25 cellular contexts compared by ENCODE assay signal in genomic region chr18:63702660-63703059, GRCh38. TPM values are rescaled to one million over a fixed set of nuclear protein-coding genes. Genes with fewer than 3 reads are reported as not detected.
DNase-seq lines count a peak whose midpoint lies in the region; ATAC-seq and TF ChIP-seq lines count a peak whose summit lies in the region.
"Had no signal": no experiment of that assay in that cellular context is flagged by ENCODE, and none has a peak within 500 bp of the region (broad histone marks: within the 10 kb centered on the region; RNA-seq: fewer than 3 reads in every experiment).

Gene SERPINB11 (plus strand): TSS chr18:63702960. CDS start chr18:63710194, 7,234 bp downstream.

- intact Hi-C loops in esophagus squamous epithelium (cut with DNase I): no loop called here

- WGBS in esophagus squamous epithelium, 2 donors: 73 to 79% methylated on average over 2 of the region's 2 CpGs

- peak within 1 kb of the TSS; percentile 17 for H3K27ac Mint-ChIP-seq in endothelial cell (ENCODE audit: unreplicated experiment)
- no peak within 1 kb of the TSS for H3K27ac Mint-ChIP-seq in stimulated activated memory B cell treated with anti-CD40 and anti-IgM and Interleukin-4, amounts not matched to agents 10 μg/mL and 1 μg/mL and 100 μg/mL, for 72 hours

- H3K27me3 Mint-ChIP-seq in endothelial cell (ENCODE audit: unreplicated experiment): peaks cover 2% of the 10 kb centered on the region
- peaks cover 9% of the 10 kb centered on the region for H3K27me3 Mint-ChIP-seq in stimulated activated memory B cell treated with anti-CD40 and anti-IgM and Interleukin-4, amounts not matched to agents 10 μg/mL and 1 μg/mL and 100 μg/mL, for 72 hours

- TF ChIP-seq POLR2A in esophagus squamous epithelium (IDR thresholded peaks at IDR 0.05): no peak

- H3K9me3 Mint-ChIP-seq in endothelial cell (ENCODE audit: unreplicated experiment): no peaks in the 10 kb centered on the region
- peaks cover 2% of the 10 kb centered on the region for H3K9me3 Mint-ChIP-seq in stimulated activated memory B cell treated with anti-CD40 and anti-IgM and Interleukin-4, amounts not matched to agents 10 μg/mL and 1 μg/mL and 100 μg/mL, for 72 hours
- H3K9me3 Mint-ChIP-seq: CD4-positive, alpha-beta memory T cell had no signal

- peak within 1 kb of the TSS in 3 of 4 donors; percentile 14 to 34 (median 23) for H3K4me3 ChIP-seq in esophagus squamous epithelium
- H3K4me3 ChIP-seq: A549, GM23248 had no signal

- H3K27me3 ChIP-seq in esophagus squamous epithelium: no peaks in the 10 kb centered on the region

- H3K27ac ChIP-seq in esophagus squamous epithelium: peak within 1 kb of the TSS in 2 of 4 donors; percentile 28 to 60
- H3K27ac ChIP-seq: A549, GM23248 had no signal

- no peak for DNase-seq in NCI-H460 (ENCODE audit: extremely low read depth, low read depth)
- no peak for DNase-seq in endothelial cell (ENCODE audit: low spot score)
- DNase-seq in esophagus squamous epithelium (lab: John Stamatoyannopoulos, UW): no peak
- DNase-seq in GM03348 (ENCODE audit: low spot score): no peak
- DNase-seq in activated T-cell treated with anti-CD3 and anti-CD28 coated beads for 4 hours: no peak
- DNase-seq: 8988T; ACHN; AML-193; C1 segment of cervical spinal cord; Calu3; CD4-positive, alpha-beta memory T cell; COR-L47; DMS53; DMS79 treated with DMSO at 0.1 percent for 48 hours; GF-D8; GM23248; H7; HCEC 1CT had no signal

- H3K9me3 ChIP-seq in esophagus squamous epithelium: no peaks in the 10 kb centered on the region
- H3K9me3 ChIP-seq: A549 had no signal

- no peak within 1 kb of the TSS for H3K4me3 Mint-ChIP-seq in endothelial cell (ENCODE audit: unreplicated experiment)
- no peak within 1 kb of the TSS for H3K4me3 Mint-ChIP-seq in stimulated activated memory B cell treated with anti-CD40 and anti-IgM and Interleukin-4, amounts not matched to agents 10 μg/mL and 1 μg/mL and 100 μg/mL, for 72 hours
- H3K4me3 Mint-ChIP-seq: CD4-positive, alpha-beta memory T cell had no signal

- ATAC-seq in GM18511 (IDR thresholded peaks at IDR 0.05; ENCODE audit: unreplicated experiment): no peak
- ATAC-seq in stimulated activated memory B cell treated with anti-CD40 and anti-IgM and Interleukin-4, amounts not matched to agents 10 μg/mL and 1 μg/mL and 100 μg/mL, for 72 hours: no peak
- ATAC-seq: A549 had no signal

- TF ChIP-seq CTCF in endothelial cell (IDR thresholded peaks at IDR 0.05; ENCODE audit: unreplicated experiment) (no peak), esophagus squamous epithelium (IDR thresholded peaks at IDR 0.05) (no peak)

- H3K36me3 Mint-ChIP-seq in endothelial cell (ENCODE audit: low read depth, unreplicated experiment): no peaks in the 10 kb centered on the region
- H3K36me3 Mint-ChIP-seq in stimulated activated memory B cell treated with anti-CD40 and anti-IgM and Interleukin-4, amounts not matched to agents 10 μg/mL and 1 μg/mL and 100 μg/mL, for 72 hours: no peaks in the 10 kb centered on the region
- H3K36me3 Mint-ChIP-seq: CD4-positive, alpha-beta memory T cell had no signal

- H3K4me1 ChIP-seq in esophagus squamous epithelium: peaks cover 0 to 12% (median 0%) of the 10 kb centered on the region in 3 donors
- H3K4me1 ChIP-seq: A549 had no signal

- H3K4me1 Mint-ChIP-seq in endothelial cell (ENCODE audit: unreplicated experiment): peaks cover 13% of the 10 kb centered on the region
- H3K4me1 Mint-ChIP-seq in stimulated activated memory B cell treated with anti-CD40 and anti-IgM and Interleukin-4, amounts not matched to agents 10 μg/mL and 1 μg/mL and 100 μg/mL, for 72 hours: no peaks in the 10 kb centered on the region
- H3K4me1 Mint-ChIP-seq: CD4-positive, alpha-beta memory T cell had no signal

- no peaks in the 10 kb centered on the region for H3K36me3 ChIP-seq in esophagus squamous epithelium

RNA-seq across cellular contexts. Expression of gene SERPINB11, which starts in this region (rescaled TPM):
- total RNA-seq in NCI-H460 (2014; rRNA removed; shearing (Covaris generic)): 107 and 126 TPM in 2 replicates
- 123 and 139 TPM in 2 replicates for polyA plus RNA-seq in NCI-H460 (2014; cell fraction: nucleus; rRNA removed)
- not detected for total RNA-seq in endothelial cell (ENCODE audit: unreplicated experiment)
- 10 to 100 TPM in 3 of 4 donors, 1 to 10 TPM in 1; 2.1 to 85.9 (median 13.7) TPM for total RNA-seq in esophagus squamous epithelium
- total RNA-seq: Calu3; CD4-positive, alpha-beta memory T cell; Daoy; G401; GM23248; H1; H7 had no signal
- polyA plus RNA-seq: BJ; CD4-positive, alpha-beta memory T cell; GM23248; H1 had no signal
